28 cellular contexts compared by ENCODE assay signal in the genomic region with DNA sequence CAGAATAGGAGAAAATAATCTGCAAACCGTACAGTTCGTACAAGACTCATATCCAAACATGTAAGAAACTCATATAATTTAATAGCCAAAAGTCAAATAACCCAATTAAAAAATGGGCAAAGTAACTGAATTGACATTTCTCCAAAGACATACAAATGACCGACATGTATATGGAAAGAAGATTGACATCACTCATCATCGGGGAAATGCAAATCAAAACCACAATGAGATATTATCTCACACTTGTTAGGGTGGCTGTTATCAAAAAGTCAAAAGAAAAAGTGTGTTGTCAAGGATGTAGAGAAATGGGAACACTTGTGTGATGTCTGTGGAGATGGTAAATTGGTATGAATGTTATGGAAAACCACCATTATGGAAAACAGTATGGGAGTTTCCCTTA.
"Had no signal": no experiment of that assay in that cellular context is flagged by ENCODE, and none has a peak within 500 bp of the region (broad histone marks: within the 10 kb centered on the region; RNA-seq: fewer than 3 reads in every experiment).

No MANE protein-coding gene starts in this region.

- H3K27ac ChIP-seq: neutrophil, pancreas, psoas muscle, right lobe of liver, sigmoid colon, stomach, thoracic aorta, thyroid gland, tibial nerve, upper lobe of left lung, vagina had no signal

- ATAC-seq: naive thymus-derived CD8-positive, alpha-beta T cell; natural killer cell treated with Interleukin-12 subunit alpha and Interleukin-12 subunit beta and Interleukin-15 and Interleukin-18, amount 100 ng/mL, for 72 hours; pancreas; psoas muscle; right cardiac atrium; right lobe of liver; stimulated activated effector memory CD8-positive, alpha-beta T cell treated with anti-CD3 and anti-CD28 coated beads, Interleukin-12 subunit alpha, Interleukin-12 subunit beta, amount 100 ng/mL, for 72 hours; stimulated activated naive B cell treated with anti-CD40 and anti-IgM and Interleukin-4, amounts not matched to agents 10 μg/mL and 1 μg/mL and 100 μg/mL, for 72 hours had no signal

- H3K4me3 ChIP-seq: pancreas, psoas muscle, right lobe of liver, sigmoid colon, stomach, thoracic aorta, thyroid gland, tibial nerve, upper lobe of left lung, vagina had no signal

- FAIRE-seq: pancreas, small intestine, urothelium cell line had no signal

- H3K4me1 ChIP-seq: pancreas, psoas muscle, right lobe of liver, sigmoid colon, stomach, tibial nerve, upper lobe of left lung, vagina had no signal

- H3K27me3 Mint-ChIP-seq: stimulated activated naive CD8-positive, alpha-beta T cell treated with anti-CD3 and anti-CD28 coated beads, Interleukin-15, Interleukin-2, amounts not matched to agents 100 ng/mL and 50 ng/mL, for 24 hours had no signal

- H3K9me3 Mint-ChIP-seq: natural killer cell treated with Interleukin-12 subunit alpha and Interleukin-12 subunit beta and Interleukin-15 and Interleukin-18, amount 100 ng/mL, for 72 hours; nephron progenitor cell; neural crest cell; stimulated activated effector memory CD8-positive, alpha-beta T cell treated with anti-CD3 and anti-CD28 coated beads, Interleukin-12 subunit alpha, Interleukin-12 subunit beta, amount 100 ng/mL, for 72 hours; stimulated activated naive CD8-positive, alpha-beta T cell treated with anti-CD3 and anti-CD28 coated beads, Interleukin-15, Interleukin-2, amounts not matched to agents 100 ng/mL and 50 ng/mL, for 24 hours had no signal

- H3K4me3 Mint-ChIP-seq: naive thymus-derived CD8-positive, alpha-beta T cell; natural killer cell treated with Interleukin-12 subunit alpha and Interleukin-12 subunit beta and Interleukin-15 and Interleukin-18, amount 100 ng/mL, for 72 hours; nephron progenitor cell; neural crest cell; stimulated activated effector memory CD8-positive, alpha-beta T cell treated with anti-CD3 and anti-CD28 coated beads, Interleukin-12 subunit alpha, Interleukin-12 subunit beta, amount 100 ng/mL, for 72 hours; stimulated activated naive B cell treated with anti-CD40 and anti-IgM and Interleukin-4, amounts not matched to agents 10 μg/mL and 1 μg/mL and 100 μg/mL, for 72 hours; stimulated activated naive CD8-positive, alpha-beta T cell treated with anti-CD3 and anti-CD28 coated beads, Interleukin-15, Interleukin-2, amounts not matched to agents 100 ng/mL and 50 ng/mL, for 24 hours had no signal

- H3K27me3 ChIP-seq: neutrophil, pancreas, right lobe of liver, sigmoid colon, stomach, thyroid gland, tibial nerve, upper lobe of left lung, vagina had no signal

- H3K36me3 Mint-ChIP-seq: natural killer cell treated with Interleukin-12 subunit alpha and Interleukin-12 subunit beta and Interleukin-15 and Interleukin-18, amount 100 ng/mL, for 72 hours; stimulated activated effector memory CD8-positive, alpha-beta T cell treated with anti-CD3 and anti-CD28 coated beads, Interleukin-12 subunit alpha, Interleukin-12 subunit beta, amount 100 ng/mL, for 72 hours; stimulated activated naive B cell treated with anti-CD40 and anti-IgM and Interleukin-4, amounts not matched to agents 10 μg/mL and 1 μg/mL and 100 μg/mL, for 72 hours had no signal

- H3K9me3 ChIP-seq: neutrophil, pancreas, psoas muscle, right lobe of liver, sigmoid colon, stomach, thoracic aorta, thyroid gland, tibial nerve, upper lobe of left lung, vagina had no signal

- H3K4me1 Mint-ChIP-seq: stimulated activated effector memory CD8-positive, alpha-beta T cell treated with anti-CD3 and anti-CD28 coated beads, Interleukin-12 subunit alpha, Interleukin-12 subunit beta, amount 100 ng/mL, for 72 hours; stimulated activated naive B cell treated with anti-CD40 and anti-IgM and Interleukin-4, amounts not matched to agents 10 μg/mL and 1 μg/mL and 100 μg/mL, for 72 hours had no signal

- DNase-seq: naive thymus-derived CD8-positive, alpha-beta T cell; nephron progenitor cell; nucleus accumbens; pancreas; psoas muscle; right cardiac atrium; right lobe of liver; sigmoid colon; small intestine; stimulated activated CD4-positive, alpha-beta T cell treated with anti-CD3 and anti-CD28 coated beads, Interleukin-15, amount 100 ng/mL, for 24 hours; stimulated activated CD4-positive, alpha-beta T cell treated with anti-CD3 and anti-CD28 coated beads, Interleukin-2, amount 100 ng/mL, for 24 hours; stimulated activated CD4-positive, alpha-beta T cell treated with anti-CD3 and anti-CD28 coated beads, Interleukin-2, amount 100 ng/mL, for 48 hours; stimulated activated CD4-positive, alpha-beta T cell treated with anti-CD3 and anti-CD28 coated beads, Interleukin-4, amount 100 ng/mL, for 24 hours; stimulated activated naive B cell treated with anti-CD40 and anti-IgM and Interleukin-4, amounts not matched to agents 10 μg/mL and 1 μg/mL and 100 μg/mL, for 72 hours; stimulated activated naive CD4-positive, alpha-beta T cell treated with Interleukin-2 at 50 U/mL for 16 hours; stomach; thyroid gland; trophoblast cell; upper lobe of left lung had no signal

- H3K36me3 ChIP-seq: neutrophil, pancreas, right lobe of liver, sigmoid colon, stomach, thoracic aorta, thyroid gland, tibial nerve, upper lobe of left lung, vagina had no signal

- H3K27ac Mint-ChIP-seq: naive thymus-derived CD8-positive, alpha-beta T cell; natural killer cell treated with Interleukin-12 subunit alpha and Interleukin-12 subunit beta and Interleukin-15 and Interleukin-18, amount 100 ng/mL, for 72 hours; nephron progenitor cell; stimulated activated effector memory CD8-positive, alpha-beta T cell treated with anti-CD3 and anti-CD28 coated beads, Interleukin-12 subunit alpha, Interleukin-12 subunit beta, amount 100 ng/mL, for 72 hours; stimulated activated naive B cell treated with anti-CD40 and anti-IgM and Interleukin-4, amounts not matched to agents 10 μg/mL and 1 μg/mL and 100 μg/mL, for 72 hours; stimulated activated naive CD8-positive, alpha-beta T cell treated with anti-CD3 and anti-CD28 coated beads, Interleukin-15, Interleukin-2, amounts not matched to agents 100 ng/mL and 50 ng/mL, for 24 hours had no signal
